In the genomic region with DNA sequence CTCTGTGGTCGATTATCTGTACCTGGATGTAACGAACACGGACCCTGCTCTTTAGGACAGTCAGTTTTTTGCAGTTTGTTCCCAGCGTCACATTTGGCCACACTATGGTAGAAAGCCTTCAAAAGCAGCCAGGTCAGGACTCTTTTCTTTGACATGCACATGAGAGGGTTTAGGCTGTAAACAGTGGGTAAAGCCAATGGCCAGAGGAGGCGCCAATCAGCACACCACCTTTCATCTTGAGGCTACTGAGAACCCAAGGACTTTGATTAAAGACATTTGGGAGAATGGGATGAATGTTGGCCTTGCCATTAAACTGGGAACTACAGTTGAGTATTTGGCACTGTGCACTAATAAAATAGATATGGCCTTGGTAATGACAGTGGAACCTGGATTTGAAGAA, we compare ENCODE assay signal across 20 cellular contexts.
DNase-seq lines count a peak whose midpoint lies in the region; ATAC-seq and TF ChIP-seq lines count a peak whose summit lies in the region.
"Had no signal": no experiment of that assay in that cellular context is flagged by ENCODE, and none has a peak within 500 bp of the region (broad histone marks: within the 10 kb centered on the region; RNA-seq: fewer than 3 reads in every experiment).

No MANE protein-coding gene starts in this region.

- H2AFZ ChIP-seq in GM23338: no peak overlapping the region
- H2AFZ ChIP-seq in OCI-LY1 (ENCODE audit: low read length): no peak overlapping the region

- H4K20me1 ChIP-seq in GM23338 (replicated peaks; ENCODE audit: insufficient read depth): no peaks in the 10 kb centered on the region
- no peaks in the 10 kb centered on the region for H4K20me1 ChIP-seq in OCI-LY1 (ENCODE audit: insufficient read depth, low read length)

- no peaks in the 10 kb centered on the region for H3F3A ChIP-seq in GM23338 (replicated peaks; ENCODE audit: low read depth)
- no peaks in the 10 kb centered on the region for H3F3A ChIP-seq in OCI-LY1 (ENCODE audit: insufficient read depth, low read length)

- DNase-seq in GM23338 (ENCODE audit: low spot score) (peak; percentile 55), endothelial cell (ENCODE audit: low spot score) (no peak), mucosa of gallbladder (ENCODE audit: low spot score) (no peak), globus pallidus (ENCODE audit: low spot score) (no peak), nucleus accumbens (lab: John Stamatoyannopoulos, UW) (no peak)
- DNase-seq: BE2C; Caco-2; CD4-positive, alpha-beta T cell; EL; KBM-7; MV-4-11; NCI-H1417 treated with DMSO at 0.1 percent for 48 hours; NCI-H1930; NCI-H526; Right ventricle myocardium superior had no signal

- peak; percentile 32 for TF ChIP-seq CTCF in 22Rv1 (IDR thresholded peaks at IDR 0.05)
- peak; percentile 60 to 71 for TF ChIP-seq CTCF in GM23338 (conservative IDR thresholded peaks at IDR 0.05; ENCODE audit: low read depth in 2 of 2)
- TF ChIP-seq CTCF in OCI-LY1 (IDR thresholded peaks at IDR 0.05; ENCODE audit: low read length): peak; percentile 22; the same call in 1 of the 2 replicates
- TF ChIP-seq CTCF in endothelial cell (IDR thresholded peaks at IDR 0.05; ENCODE audit: unreplicated experiment): peak; percentile 12

- H3K4me3 Mint-ChIP-seq in GM23338 (no peak overlapping the region), endothelial cell (ENCODE audit: unreplicated experiment) (no peak overlapping the region)
- H3K4me3 Mint-ChIP-seq: CD4-positive, alpha-beta T cell had no signal

- no peaks in the 10 kb centered on the region for H3K9me3 ChIP-seq in OCI-LY1 (ENCODE audit: low read length)
- H3K9me3 ChIP-seq: BE2C, Caco-2 had no signal

- H3K79me2 ChIP-seq in GM23338 (replicated peaks; ENCODE audit: insufficient read depth) (no peaks in the 10 kb centered on the region), OCI-LY1 (ENCODE audit: insufficient read depth, low read length) (no peaks in the 10 kb centered on the region)

- H3K4me1 ChIP-seq in GM23338 (ENCODE audit: insufficient read depth) (no peaks in the 10 kb centered on the region; the same call in 1 of the 2 replicates), OCI-LY1 (ENCODE audit: insufficient read depth, low read length, severe bottlenecking) (no peaks in the 10 kb centered on the region)
- H3K4me1 ChIP-seq: BE2C, Caco-2 had no signal

- peaks cover 4% of the 10 kb centered on the region; the same call in 2 of the 3 replicates for H3K4me1 Mint-ChIP-seq in GM23338
- peaks cover 15% of the 10 kb centered on the region for H3K4me1 Mint-ChIP-seq in endothelial cell (ENCODE audit: unreplicated experiment)

- H3K36me3 ChIP-seq in GM23338 (ENCODE audit: insufficient read depth) (no peaks in the 10 kb centered on the region), OCI-LY1 (ENCODE audit: insufficient read depth, low read length) (no peaks in the 10 kb centered on the region)
- H3K36me3 ChIP-seq: BE2C had no signal

- no peak overlapping the region for H3K27ac Mint-ChIP-seq in GM23338
- H3K27ac Mint-ChIP-seq in endothelial cell (ENCODE audit: unreplicated experiment): no peak overlapping the region
- H3K27ac Mint-ChIP-seq: CD4-positive, alpha-beta T cell had no signal

- 0 out of 2 replicates have a peak, but pooled peaks cover 3% of the 10 kb centered on the region for H3K9me2 ChIP-seq in GM23338 (ENCODE audit: insufficient read depth)
- no peaks in the 10 kb centered on the region for H3K9me2 ChIP-seq in OCI-LY1 (ENCODE audit: low read depth, low read length)

- ATAC-seq in GM23338 (peak; percentile 69), HG03095 (IDR thresholded peaks at IDR 0.05; ENCODE audit: unreplicated experiment) (no peak)
- ATAC-seq: HepG2 had no signal

- H3K36me3 Mint-ChIP-seq in GM23338 (ENCODE audit: low read depth) (no peaks in the 10 kb centered on the region), endothelial cell (ENCODE audit: low read depth, unreplicated experiment) (no peaks in the 10 kb centered on the region)

- no peak overlapping the region for H3K9ac ChIP-seq in OCI-LY1 (ENCODE audit: low read length)

- H3K27me3 Mint-ChIP-seq in GM23338 (ENCODE audit: insufficient read depth, low read depth, poor library complexity) (peaks cover 1% of the 10 kb centered on the region), endothelial cell (ENCODE audit: unreplicated experiment) (no peaks in the 10 kb centered on the region)

- H3K27me3 ChIP-seq in GM23338 (ENCODE audit: insufficient read depth): no peaks in the 10 kb centered on the region
- no peaks in the 10 kb centered on the region for H3K27me3 ChIP-seq in OCI-LY1 (ENCODE audit: insufficient read depth, low read length)
- H3K27me3 ChIP-seq: BE2C had no signal

- H3K27ac ChIP-seq in 22Rv1: no peak overlapping the region
- H3K27ac ChIP-seq in GM23338 (ENCODE audit: low read depth): no peak overlapping the region
- H3K27ac ChIP-seq in OCI-LY1 (ENCODE audit: low read depth, low read length, poor library complexity, severe bottlenecking): no peak overlapping the region
- H3K27ac ChIP-seq: SK-N-MC had no signal

- H3K4me2 ChIP-seq in GM23338 (no peak overlapping the region), OCI-LY1 (ENCODE audit: low read length) (no peak overlapping the region)

- H3K4me3 ChIP-seq in GM23338 (no peak overlapping the region), OCI-LY1 (ENCODE audit: low read depth, low read length, poor library complexity, severe bottlenecking) (no peak overlapping the region)
- H3K4me3 ChIP-seq: SK-N-MC had no signal

- no peaks in the 10 kb centered on the region for H3K9me3 Mint-ChIP-seq in GM23338
- no peaks in the 10 kb centered on the region for H3K9me3 Mint-ChIP-seq in endothelial cell (ENCODE audit: unreplicated experiment)
- H3K9me3 Mint-ChIP-seq: CD4-positive, alpha-beta T cell had no signal

TF ChIP-seq in GM23338, 12 proteins besides CTCF, POLR2A, EP300 and RAD21 (continues in another document):
- TF ChIP-seq ZNF114 (CRISPR knock-in tag; IDR thresholded peaks at IDR 0.05) (no peak), STAT1 (IDR thresholded peaks at IDR 0.05; ENCODE audit: unreplicated experiment) (no peak), CREB1 (CRISPR knock-in tag; IDR thresholded peaks at IDR 0.05; ENCODE audit: low read depth) (no peak), ETS1 (IDR thresholded peaks at IDR 0.05) (no peak)
- TF ChIP-seq, protein P1, sequence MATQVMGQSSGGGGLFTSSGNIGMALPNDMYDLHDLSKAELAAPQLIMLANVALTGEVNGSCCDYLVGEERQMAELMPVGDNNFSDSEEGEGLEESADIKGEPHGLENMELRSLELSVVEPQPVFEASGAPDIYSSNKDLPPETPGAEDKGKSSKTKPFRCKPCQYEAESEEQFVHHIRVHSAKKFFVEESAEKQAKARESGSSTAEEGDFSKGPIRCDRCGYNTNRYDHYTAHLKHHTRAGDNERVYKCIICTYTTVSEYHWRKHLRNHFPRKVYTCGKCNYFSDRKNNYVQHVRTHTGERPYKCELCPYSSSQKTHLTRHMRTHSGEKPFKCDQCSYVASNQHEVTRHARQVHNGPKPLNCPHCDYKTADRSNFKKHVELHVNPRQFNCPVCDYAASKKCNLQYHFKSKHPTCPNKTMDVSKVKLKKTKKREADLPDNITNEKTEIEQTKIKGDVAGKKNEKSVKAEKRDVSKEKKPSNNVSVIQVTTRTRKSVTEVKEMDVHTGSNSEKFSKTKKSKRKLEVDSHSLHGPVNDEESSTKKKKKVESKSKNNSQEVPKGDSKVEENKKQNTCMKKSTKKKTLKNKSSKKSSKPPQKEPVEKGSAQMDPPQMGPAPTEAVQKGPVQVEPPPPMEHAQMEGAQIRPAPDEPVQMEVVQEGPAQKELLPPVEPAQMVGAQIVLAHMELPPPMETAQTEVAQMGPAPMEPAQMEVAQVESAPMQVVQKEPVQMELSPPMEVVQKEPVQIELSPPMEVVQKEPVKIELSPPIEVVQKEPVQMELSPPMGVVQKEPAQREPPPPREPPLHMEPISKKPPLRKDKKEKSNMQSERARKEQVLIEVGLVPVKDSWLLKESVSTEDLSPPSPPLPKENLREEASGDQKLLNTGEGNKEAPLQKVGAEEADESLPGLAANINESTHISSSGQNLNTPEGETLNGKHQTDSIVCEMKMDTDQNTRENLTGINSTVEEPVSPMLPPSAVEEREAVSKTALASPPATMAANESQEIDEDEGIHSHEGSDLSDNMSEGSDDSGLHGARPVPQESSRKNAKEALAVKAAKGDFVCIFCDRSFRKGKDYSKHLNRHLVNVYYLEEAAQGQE (IDR thresholded peaks at IDR 0.05; ENCODE audit: unreplicated experiment): no peak

Comparison
In these comparisons a context has a peak if more than half of its experiments do, and no peak if none do; other contexts are left out.
1. CTCF ChIP-seq: peak in every context shown above with its lines; median percentile 66 in GM23338; 32 in 22Rv1; 22 in OCI-LY1; 12 in endothelial cell.